8 cellular contexts compared by ENCODE assay signal in the genomic region with DNA sequence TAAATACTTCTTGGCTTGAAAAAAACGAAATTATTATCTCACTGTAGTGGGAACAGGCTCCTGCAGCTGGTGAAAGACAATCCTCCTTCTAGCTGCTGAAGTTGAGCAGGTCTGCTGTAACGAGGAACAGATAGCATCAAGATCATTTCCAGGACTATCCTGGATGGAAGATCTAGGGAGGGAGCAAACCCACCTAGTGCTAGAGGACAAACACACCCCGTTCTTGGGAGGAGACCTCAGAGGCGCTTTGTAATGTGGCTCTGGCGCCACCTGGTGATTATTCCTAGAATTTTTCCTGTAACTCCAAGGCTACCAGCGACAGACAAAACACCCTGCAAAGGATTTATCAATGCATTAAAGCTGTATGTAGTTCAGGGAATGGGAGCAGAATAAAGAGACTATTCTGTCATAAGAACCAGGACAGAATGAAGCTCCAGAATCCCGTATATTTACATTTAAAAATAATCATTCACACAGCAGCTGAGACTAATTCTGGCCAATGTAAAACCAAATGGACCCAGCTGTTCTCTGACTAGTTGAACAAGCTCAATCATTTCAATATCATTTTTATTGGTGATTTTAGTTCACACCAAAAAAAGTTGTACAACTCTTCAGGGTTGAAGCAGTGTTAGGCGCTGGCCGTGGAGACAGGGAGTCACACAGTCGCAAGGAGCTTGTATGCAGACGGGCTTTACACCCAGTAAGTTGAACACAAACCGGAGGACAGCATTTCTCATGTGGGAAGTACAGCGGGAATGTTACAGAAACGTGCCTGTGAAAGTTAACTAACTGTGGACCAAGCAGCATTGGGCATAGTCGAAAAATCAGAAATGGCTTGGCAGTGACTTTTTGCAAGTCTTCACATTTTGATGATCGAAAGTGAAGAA.
DNase-seq lines count a peak whose midpoint lies in the region; ATAC-seq, FAIRE-seq and TF ChIP-seq lines count a peak whose summit lies in the region.

No MANE protein-coding gene starts in this region.

- H3K36me3 ChIP-seq in tibial artery = no peaks in the 10 kb centered on the region

- peaks cover 0 to 9% (median 4%) of the 10 kb centered on the region in 4 donors for H3K4me1 ChIP-seq in tibial artery

- no peak for FAIRE-seq in frontal cortex (lab: Jason Lieb, UNC)

- H3K27ac ChIP-seq in RWPE1 (no peak overlapping the region), tibial artery (no peak overlapping the region)

- peaks cover 0 to 7% of the 10 kb centered on the region in 2 donors for H3K27me3 ChIP-seq in tibial artery

- CTCF ChIA-PET in RWPE1 (lab: Yijun Ruan, JAX) = interaction anchor here (0.6 to 3.6 kb wide), 26 partner anchors 20 to 1341 kb away, joined by 3 to 32 read pairs (median 3); a partner anchor contains a TSS

- ATAC-seq in GM21529 (IDR thresholded peaks at IDR 0.05; ENCODE audit: unreplicated experiment) = peak; percentile 87

- H3K4me3 Mint-ChIP-seq in activated T-helper 2 cell treated with anti-CD3 and anti-CD28 coated beads, Interferon-gamma antibody, Interleukin-2, Interleukin-4, amounts not matched to agents 10 μg/mL and 5 μg/mL and 100 μg/mL, durations not matched to agents 14 hours and 24 hours and 36 hours (ENCODE audit: low read depth) = no peak overlapping the region
- H3K4me3 Mint-ChIP-seq in osteocyte (ENCODE audit: unreplicated experiment) = peak overlapping the region; percentile 43

- POLR2A ChIA-PET in RWPE1 (lab: Yijun Ruan, JAX; ENCODE audit: low non-redundant PET) = no interaction called here

- H3K4me3 ChIP-seq in tibial artery = no peak overlapping the region

- H3K27me3 Mint-ChIP-seq in activated T-helper 2 cell treated with anti-CD3 and anti-CD28 coated beads, Interferon-gamma antibody, Interleukin-2, Interleukin-4, amounts not matched to agents 10 μg/mL and 5 μg/mL and 100 μg/mL, durations not matched to agents 14 hours and 24 hours and 36 hours (ENCODE audit: low read depth) = peaks cover 48% of the 10 kb centered on the region
- H3K27me3 Mint-ChIP-seq in osteocyte (ENCODE audit: unreplicated experiment) = no peaks in the 10 kb centered on the region

- DNase-seq in DMS114 treated with DMSO at 0.1 percent for 48 hours (lab: John Stamatoyannopoulos, UW; ENCODE audit: unreplicated experiment) = peak; percentile 60
- DNase-seq in Kasumi-1 (lab: John Stamatoyannopoulos, UW) = peak; percentile 77 to 85
- peak; percentile 63 for DNase-seq in RWPE1 (ENCODE audit: low spot score)
- DNase-seq in activated T-helper 2 cell treated with anti-CD3 and anti-CD28 coated beads, Interferon-gamma antibody, Interleukin-2, Interleukin-4, amounts not matched to agents 10 μg/mL and 5 μg/mL and 100 μg/mL, durations not matched to agents 14 hours and 24 hours and 36 hours (ENCODE audit: low spot score) = peak; percentile 40
- DNase-seq in frontal cortex (ENCODE audit: low spot score in 2 of 2) = peak; percentile 12 to 48
- DNase-seq in osteocyte (ENCODE audit: extremely low spot score, unreplicated experiment) = peak; percentile 87
- peak; percentile 38 to 65 for DNase-seq in tibial artery

- no peaks in the 10 kb centered on the region for H3K9me3 ChIP-seq in tibial artery

- no peaks in the 10 kb centered on the region for H3K9me3 Mint-ChIP-seq in activated T-helper 2 cell treated with anti-CD3 and anti-CD28 coated beads, Interferon-gamma antibody, Interleukin-2, Interleukin-4, amounts not matched to agents 10 μg/mL and 5 μg/mL and 100 μg/mL, durations not matched to agents 14 hours and 24 hours and 36 hours
- H3K9me3 Mint-ChIP-seq in osteocyte (ENCODE audit: unreplicated experiment) = no peaks in the 10 kb centered on the region

- H3K36me3 Mint-ChIP-seq in activated T-helper 2 cell treated with anti-CD3 and anti-CD28 coated beads, Interferon-gamma antibody, Interleukin-2, Interleukin-4, amounts not matched to agents 10 μg/mL and 5 μg/mL and 100 μg/mL, durations not matched to agents 14 hours and 24 hours and 36 hours (ENCODE audit: low read depth) = no peaks in the 10 kb centered on the region
- no peaks in the 10 kb centered on the region for H3K36me3 Mint-ChIP-seq in osteocyte (ENCODE audit: unreplicated experiment)

- intact Hi-C loops in activated T-helper 2 cell treated with anti-CD3 and anti-CD28 coated beads, Interferon-gamma antibody, Interleukin-2, Interleukin-4, amounts not matched to agents 10 μg/mL and 5 μg/mL and 100 μg/mL, durations not matched to agents 14 hours and 24 hours and 36 hours (cut with micrococcal nuclease) = loop anchor here (1.0 to 2.0 kb wide), 3 partner anchors 286 to 1177 kb away; no protein-coding TSS in a partner anchor
- intact Hi-C loops in tibial artery (cut with DNase I; ENCODE audit: low total_unique reads) = loop anchor here (2.0 to 5.0 kb wide), 3 partner anchors 285 to 1176 kb away; no protein-coding TSS in a partner anchor

- H3K4me1 Mint-ChIP-seq in activated T-helper 2 cell treated with anti-CD3 and anti-CD28 coated beads, Interferon-gamma antibody, Interleukin-2, Interleukin-4, amounts not matched to agents 10 μg/mL and 5 μg/mL and 100 μg/mL, durations not matched to agents 14 hours and 24 hours and 36 hours (ENCODE audit: low read depth) = peaks cover 3% of the 10 kb centered on the region
- H3K4me1 Mint-ChIP-seq in osteocyte (ENCODE audit: unreplicated experiment) = peaks cover 29% of the 10 kb centered on the region

- no peak overlapping the region for H3K27ac Mint-ChIP-seq in activated T-helper 2 cell treated with anti-CD3 and anti-CD28 coated beads, Interferon-gamma antibody, Interleukin-2, Interleukin-4, amounts not matched to agents 10 μg/mL and 5 μg/mL and 100 μg/mL, durations not matched to agents 14 hours and 24 hours and 36 hours
- peak overlapping the region; percentile 54 for H3K27ac Mint-ChIP-seq in osteocyte (ENCODE audit: unreplicated experiment)

- TF ChIP-seq CTCF in RWPE1 (conservative IDR thresholded peaks at IDR 0.05; ENCODE audit: low read depth) (peak; percentile 89), osteocyte (IDR thresholded peaks at IDR 0.05) (peak; percentile 91), tibial artery (IDR thresholded peaks at IDR 0.05) (peak; percentile 85 to 91)

Comparison
In these comparisons a context has a peak if more than half of its experiments do, and no peak if none do; other contexts are left out.
1. DNase-seq: peak in every context shown above with its lines; median percentile 87 in osteocyte; 81 in Kasumi-1; 63 in RWPE1; 60 in DMS114 treated with DMSO at 0.1 percent for 48 hours; 52 in tibial artery; 40 in activated T-helper 2 cell treated with anti-CD3 and anti-CD28 coated beads, Interferon-gamma antibody, Interleukin-2, Interleukin-4, amounts not matched to agents 10 μg/mL and 5 μg/mL and 100 μg/mL, durations not matched to agents 14 hours and 24 hours and 36 hours; 30 in frontal cortex.